8 cellular contexts compared by ENCODE assay signal in genomic region chr7:132575987-132576722, GRCh38. TPM values are rescaled to one million over a fixed set of nuclear protein-coding genes. Genes with fewer than 3 reads are reported as not detected.
A peak's percentile ranks its signal among the peaks of the same experiment; 100 is the strongest.
DNase-seq lines count a peak whose midpoint lies in the region; ATAC-seq and TF ChIP-seq lines count a peak whose summit lies in the region.

TSS of gene PLXNA4 (minus strand) at chr7:132576470. CDS start at chr7:132508693, 67,777 bp downstream.

- no peak for TF ChIP-seq POLR2A in suprapubic skin (IDR thresholded peaks at IDR 0.05)

- intact Hi-C loops in lower lobe of right lung (cut with DNase I): no loop called here

- H2AFZ ChIP-seq in KMS-11 (ENCODE audit: low read depth) (peak within 1 kb of the TSS; percentile 20; the same call in 1 of the 2 replicates), Karpas-422 (ENCODE audit: low read length) (no peak within 1 kb of the TSS)

- 1% methylated on average over 17 of the region's 65 CpGs for WGBS in suprapubic skin

- DNase-seq in AG04450 (ENCODE audit: low read depth, low spot score) (no peak), cerebellar cortex (ENCODE audit: low spot score) (peak; percentile 38), lower lobe of right lung (no peak), suprapubic skin (ENCODE audit: low spot score in 2 of 2) (no peak), Karpas-422 (no peak)

- H3K36me3 ChIP-seq in KMS-11 (ENCODE audit: insufficient read depth): no peaks in the 10 kb centered on the region
- H3K36me3 ChIP-seq in lower lobe of right lung: no peaks in the 10 kb centered on the region
- no peaks in the 10 kb centered on the region for H3K36me3 ChIP-seq in suprapubic skin
- H3K36me3 ChIP-seq in Karpas-422 (ENCODE audit: insufficient read depth, low read length): no peaks in the 10 kb centered on the region

- H3K27me3 ChIP-seq in AG04450 (ENCODE audit: control insufficient read depth, insufficient read depth, low read length) (peaks cover 60% of the 10 kb centered on the region), KMS-11 (ENCODE audit: insufficient read depth, low read depth) (peaks cover 3% of the 10 kb centered on the region; the same call in 1 of the 2 replicates), lower lobe of right lung (ENCODE audit: low read depth) (peaks cover 68% of the 10 kb centered on the region), suprapubic skin (peaks cover 74% of the 10 kb centered on the region), Karpas-422 (ENCODE audit: low read length) (no peaks in the 10 kb centered on the region)

- TF ChIP-seq EP300 in suprapubic skin (IDR thresholded peaks at IDR 0.05): no peak

- no peaks in the 10 kb centered on the region for H3K9me2 ChIP-seq in Karpas-422 (replicated peaks; ENCODE audit: insufficient read depth, low read length)

- H3K9ac ChIP-seq in KMS-11: no peak within 1 kb of the TSS
- no peak within 1 kb of the TSS for H3K9ac ChIP-seq in Karpas-422 (ENCODE audit: low read length)

- H3K4me2 ChIP-seq in KMS-11 (no peak within 1 kb of the TSS; the same call in 1 of the 2 replicates), Karpas-422 (ENCODE audit: low read depth, low read length, poor library complexity, severe bottlenecking) (no peak within 1 kb of the TSS)

- peak; percentile 3 to 13 for ATAC-seq in lower lobe of right lung
- ATAC-seq in GM19395 (IDR thresholded peaks at IDR 0.05; ENCODE audit: unreplicated experiment): no peak
- ATAC-seq in GM21515 (IDR thresholded peaks at IDR 0.05; ENCODE audit: unreplicated experiment): no peak

- H3K79me2 ChIP-seq in KMS-11 (ENCODE audit: insufficient read depth, low read depth): no peaks in the 10 kb centered on the region
- H3K79me2 ChIP-seq in Karpas-422 (ENCODE audit: low read length): no peaks in the 10 kb centered on the region

- no peak for TF ChIP-seq CTCF in AG04450 (IDR thresholded peaks at IDR 0.05; ENCODE audit: low read depth, low read length)
- TF ChIP-seq CTCF in KMS-11 (conservative IDR thresholded peaks at IDR 0.05; ENCODE audit: low read depth, low read length): no peak
- TF ChIP-seq CTCF in lower lobe of right lung (IDR thresholded peaks at IDR 0.05): no peak
- no peak for TF ChIP-seq CTCF in suprapubic skin (IDR thresholded peaks at IDR 0.05)

- H3K27ac ChIP-seq in AG04450 (ENCODE audit: low read depth, low read length) (no peak within 1 kb of the TSS), KMS-11 (no peak within 1 kb of the TSS), lower lobe of right lung (no peak within 1 kb of the TSS), suprapubic skin (no peak within 1 kb of the TSS), Karpas-422 (ENCODE audit: low read length) (no peak within 1 kb of the TSS)

- POLR2A ChIA-PET in AG04450 (lab: Yijun Ruan, JAX): no interaction called here

- H3K4me3 ChIP-seq in AG04450 (ENCODE audit: low read depth, low read length) (peak within 1 kb of the TSS; percentile 13; the same call in 1 of the 2 replicates), KMS-11 (IDR thresholded peaks at IDR 0.05; ENCODE audit: insufficient read depth, low read depth, low read length) (no peak within 1 kb of the TSS), lower lobe of right lung (peak within 1 kb of the TSS; percentile 57), suprapubic skin (peak within 1 kb of the TSS; percentile 57), Karpas-422 (ENCODE audit: low read length) (no peak within 1 kb of the TSS)

- no peaks in the 10 kb centered on the region for H4K20me1 ChIP-seq in KMS-11 (ENCODE audit: insufficient read depth)
- H4K20me1 ChIP-seq in Karpas-422 (ENCODE audit: insufficient read depth, low read depth, low read length): no peaks in the 10 kb centered on the region

- CTCF ChIA-PET in AG04450 (lab: Charles Lee): no interaction called here

- H3K4me1 ChIP-seq in KMS-11 (ENCODE audit: low read depth, poor library complexity, severe bottlenecking) (no peaks in the 10 kb centered on the region), lower lobe of right lung (peaks cover 23% of the 10 kb centered on the region), suprapubic skin (peaks cover 26% of the 10 kb centered on the region), Karpas-422 (ENCODE audit: low read length) (no peaks in the 10 kb centered on the region)

- no peaks in the 10 kb centered on the region; the same call in 1 of the 2 replicates for H3K9me3 ChIP-seq in AG04450 (ENCODE audit: control insufficient read depth, insufficient read depth, low read length)
- H3K9me3 ChIP-seq in lower lobe of right lung: no peaks in the 10 kb centered on the region
- H3K9me3 ChIP-seq in suprapubic skin: no peaks in the 10 kb centered on the region
- no peaks in the 10 kb centered on the region for H3K9me3 ChIP-seq in Karpas-422 (ENCODE audit: low read length)

RNA-seq across cellular contexts. Expression of gene PLXNA4, which starts in this region (rescaled TPM):
- polyA plus RNA-seq in AG04450 (2011; rRNA removed): 0.01 and 0.05 TPM in 2 replicates
- polyA minus RNA-seq in AG04450 (2011; rRNA and poly(A)+ RNA removed): 0.13 and 0.18 TPM in 2 replicates
- total RNA-seq in lower lobe of right lung: 4.3 TPM
- 10 to 100 TPM in 1 of 4 donors, 1 to 10 TPM in 3; 5.4 to 10.7 (median 7.1) TPM for total RNA-seq in suprapubic skin
- 0.29 and 0.48 TPM in 2 replicates for total RNA-seq in Karpas-422 (2014; rRNA removed; shearing (Covaris generic); ENCODE audit: low replicate concordance)

Comparison
In these comparisons a context has a peak if more than half of its experiments do, and no peak if none do; other contexts are left out.
1. H3K4me3 ChIP-seq: peak in AG04450 (single experiment), lower lobe of right lung (single experiment) and suprapubic skin (single experiment); none in KMS-11 (single experiment) and Karpas-422 (single experiment).
2. ATAC-seq: peak in lower lobe of right lung (2 of 2); none in GM19395 (single experiment) and GM21515 (single experiment).